ENCODE assay signal across 16 cellular contexts in the genomic region with DNA sequence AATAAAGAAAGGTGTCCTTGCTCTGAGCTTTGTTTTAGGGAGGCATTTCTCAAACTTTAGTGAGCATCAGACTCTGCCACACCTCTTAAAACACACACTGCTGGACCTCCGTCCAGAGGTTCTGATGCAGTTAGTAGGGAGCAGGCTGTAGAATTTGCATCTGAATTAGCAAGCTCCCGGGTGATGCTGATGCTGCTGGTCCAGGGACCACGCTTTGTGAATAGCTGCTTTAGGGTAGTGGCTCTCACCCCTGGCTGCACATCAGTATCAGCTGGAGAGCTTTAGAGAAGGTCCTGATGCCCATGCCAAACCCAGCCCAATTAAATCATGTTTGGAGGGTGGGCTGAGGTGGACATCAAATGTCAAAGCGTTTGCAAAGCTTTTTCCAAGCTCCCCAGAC. TPM values are rescaled to one million over a fixed set of nuclear protein-coding genes. Genes with fewer than 3 reads are reported as not detected.
DNase-seq lines count a peak whose midpoint lies in the region; ATAC-seq and TF ChIP-seq lines count a peak whose summit lies in the region.
"Had no signal": no experiment of that assay in that cellular context is flagged by ENCODE, and none has a peak within 500 bp of the region (broad histone marks: within the 10 kb centered on the region; RNA-seq: fewer than 3 reads in every experiment).

No MANE protein-coding gene starts in this region.

- H3K27me3 ChIP-seq in CD4-positive, alpha-beta T cell (ENCODE audit: control insufficient read depth, insufficient read depth, low read length), result peaks cover 34% of the 10 kb centered on the region
- H3K27me3 ChIP-seq in OCI-LY3 (ENCODE audit: low read depth, low read length), result peaks cover 70% of the 10 kb centered on the region
- no peaks in the 10 kb centered on the region for H3K27me3 ChIP-seq in gastrocnemius medialis

- ATAC-seq in CD4-positive, alpha-beta T cell (ENCODE audit: poor library complexity), result no peak
- no peak for ATAC-seq in gastrocnemius medialis

- DNase-seq in CD4-positive, alpha-beta T cell, result no peak
- DNase-seq in foreskin fibroblast, result no peak
- no peak for DNase-seq in gastrocnemius medialis
- no peak for DNase-seq in NCI-H2107 (lab: John Stamatoyannopoulos, UW)
- no peak for DNase-seq in lower leg skin (ENCODE audit: low spot score in 2 of 2)
- DNase-seq in DMS153 (lab: John Stamatoyannopoulos, UW), result no peak
- DNase-seq in dedifferentiated amniotic fluid mesenchymal stem cell (ENCODE audit: extremely low spot score), result no peak
- DNase-seq: central memory CD4-positive, alpha-beta T cell; mesendoderm; NCI-H1436; spleen; T-helper 9 cell had no signal

- WGBS in lower leg skin, 2 donors, result 22 to 38% methylated on average over 4 of the region's 4 CpGs

- no peak overlapping the region for H3K9ac ChIP-seq in OCI-LY3 (ENCODE audit: low read length)

- H3K79me2 ChIP-seq in OCI-LY3 (ENCODE audit: low read length), result no peaks in the 10 kb centered on the region

- CTCF ChIA-PET in CD4-positive, alpha-beta T cell (lab: Charles Lee), result no interaction called here

- H3K27me3 Mint-ChIP-seq in CD4-positive, alpha-beta T cell, result peaks cover 86% of the 10 kb centered on the region

- peaks cover 38% of the 10 kb centered on the region for H3K4me1 Mint-ChIP-seq in CD4-positive, alpha-beta T cell (ENCODE audit: low read depth)

- TF ChIP-seq POLR2A in gastrocnemius medialis (IDR thresholded peaks at IDR 0.05) (no peak), lower leg skin (IDR thresholded peaks at IDR 0.05) (no peak)

- peak overlapping the region; percentile 75 for H3K4me3 Mint-ChIP-seq in CD4-positive, alpha-beta T cell

- H3K9me3 Mint-ChIP-seq in CD4-positive, alpha-beta T cell, result no peaks in the 10 kb centered on the region

- intact Hi-C loops in CD4-positive, alpha-beta T cell (cut with DNase I, micrococcal nuclease), result loop anchor here (5.0 to 10.0 kb wide), 2 partner anchors 1872 to 1874 kb away; no protein-coding TSS in a partner anchor
- intact Hi-C loops in gastrocnemius medialis (cut with DNase I; ENCODE audit: low total_unique reads), result no loop called here
- intact Hi-C loops in lower leg skin (cut with DNase I; ENCODE audit: low total_unique reads), result no loop called here

- peak overlapping the region; percentile 75 for H2AFZ ChIP-seq in OCI-LY3 (ENCODE audit: low read depth, low read length)

- H3K4me3 ChIP-seq in OCI-LY3 (ENCODE audit: low read length), result peak overlapping the region; percentile 81
- peak overlapping the region; percentile 71 to 77 for H3K4me3 ChIP-seq in foreskin fibroblast (ENCODE audit: low read depth in 1 of 2, low read length in 2 of 2)
- H3K4me3 ChIP-seq in gastrocnemius medialis, result peak overlapping the region; percentile 62 to 85 (median 65)
- no peak overlapping the region for H3K4me3 ChIP-seq in lower leg skin (ENCODE audit: low read depth, poor library complexity, severe bottlenecking)

- H3K4me2 ChIP-seq in OCI-LY3 (ENCODE audit: low read length), result peak overlapping the region; percentile 59

- H3K27ac Mint-ChIP-seq in CD4-positive, alpha-beta T cell, result no peak overlapping the region

- H3K9me3 ChIP-seq in CD4-positive, alpha-beta T cell (ENCODE audit: control insufficient read depth, low read length), result no peaks in the 10 kb centered on the region
- H3K9me3 ChIP-seq in OCI-LY3 (ENCODE audit: insufficient read depth, low read length) (no peaks in the 10 kb centered on the region), gastrocnemius medialis (no peaks in the 10 kb centered on the region)
- H3K9me3 ChIP-seq: spleen had no signal

- H3K27ac ChIP-seq in CD4-positive, alpha-beta T cell (ENCODE audit: low read depth, low read length), result no peak overlapping the region
- no peak overlapping the region for H3K27ac ChIP-seq in OCI-LY3 (ENCODE audit: low read length)
- no peak overlapping the region for H3K27ac ChIP-seq in gastrocnemius medialis
- H3K27ac ChIP-seq: spleen had no signal

- H3K4me1 ChIP-seq in OCI-LY3 (ENCODE audit: low read length) (peaks cover 18% of the 10 kb centered on the region; the same call in 1 of the 2 replicates), gastrocnemius medialis (peaks cover 5 to 22% of the 10 kb centered on the region in 2 donors)

- no peaks in the 10 kb centered on the region for H3K36me3 Mint-ChIP-seq in CD4-positive, alpha-beta T cell (ENCODE audit: low read depth)

- no peak for TF ChIP-seq CTCF in CD4-positive, alpha-beta T cell (IDR thresholded peaks at IDR 0.05)
- TF ChIP-seq CTCF in OCI-LY3 (IDR thresholded peaks at IDR 0.05; ENCODE audit: low read depth, low read length) (no peak), foreskin fibroblast (IDR thresholded peaks at IDR 0.05; ENCODE audit: low read depth, low read length) (no peak), gastrocnemius medialis (IDR thresholded peaks at IDR 0.05 in 4 of 5, conservative IDR thresholded peaks at IDR 0.05 in 1 of 5) (no peak), lower leg skin (IDR thresholded peaks at IDR 0.05) (no peak)

- in situ Hi-C loops in gastrocnemius medialis (cut with MboI; ENCODE audit: low sequenced_read_pairs in 4 of 4), result no loop called here

- no peaks in the 10 kb centered on the region for H3K36me3 ChIP-seq in OCI-LY3 (replicated peaks; ENCODE audit: low read depth, low read length)
- no peaks in the 10 kb centered on the region for H3K36me3 ChIP-seq in gastrocnemius medialis
- H3K36me3 ChIP-seq: spleen had no signal

- H4K20me1 ChIP-seq in OCI-LY3 (ENCODE audit: insufficient read depth, low read length), result no peaks in the 10 kb centered on the region

- POLR2A ChIA-PET in CD4-positive, alpha-beta T cell (lab: Charles Lee), result interaction anchor here (0.5 kb wide), 1 partner anchor 10 kb away, joined by 3 read pairs; no protein-coding TSS in a partner anchor

RNA-seq across cellular contexts. Expression of a gene that starts 3.6 kb away (rescaled TPM):
- not detected for total RNA-seq in CD4-positive, alpha-beta T cell
- total RNA-seq in gastrocnemius medialis (under 1 TPM in 1 of 4 donors, not detected in 3; 0.55 TPM), lower leg skin (under 1 TPM in 3 of 4 donors, not detected in 1; 0.06 to 0.55 (median 0.10) TPM)
- total RNA-seq: glomerular endothelial cell, GM12878, HT-29 had no signal

Comparison
In these comparisons a context has a peak if more than half of its experiments do, and no peak if none do; other contexts are left out.
1. intact Hi-C loops: an anchor here in CD4-positive, alpha-beta T cell (5.0 to 10.0 kb wide); none called in gastrocnemius medialis and lower leg skin.